Comparison of ENCODE assay signal across 13 cellular contexts in genomic region chr1:23526329-23527041, GRCh38. TPM values are rescaled to one million over a fixed set of nuclear protein-coding genes. Genes with fewer than 3 reads are reported as not detected.
DNase-seq lines count a peak whose midpoint lies in the region; ATAC-seq and TF ChIP-seq lines count a peak whose summit lies in the region.
"Had no signal": no experiment of that assay in that cellular context is flagged by ENCODE, and none has a peak within 500 bp of the region (broad histone marks: within the 10 kb centered on the region; RNA-seq: fewer than 3 reads in every experiment).

No MANE protein-coding gene starts in this region.

- POLR2A ChIA-PET in naive thymus-derived CD8-positive, alpha-beta T cell (lab: Charles Lee): interaction anchor here (0.6 to 2.2 kb wide), 5 partner anchors 8 to 1074 kb away, joined by 3 to 13 read pairs (median 3); partner anchors contain the start of gene HNRNPR

- no peak for ATAC-seq in activated naive CD4-positive, alpha-beta T cell treated with anti-CD3 and anti-CD28 coated beads, Interleukin-2, amount 50 U/mL, for 72 hours
- ATAC-seq in naive thymus-derived CD8-positive, alpha-beta T cell: no peak
- ATAC-seq in GM21619 (IDR thresholded peaks at IDR 0.05; ENCODE audit: unreplicated experiment) (no peak), body of pancreas (no peak)
- ATAC-seq: HCT116, WTC11 had no signal

- WGBS in body of pancreas, 2 donors: 75 to 94% methylated on average over 6 to 7 of the region's 8 CpGs

- TF ChIP-seq CTCF in CD14-positive monocyte (IDR thresholded peaks at IDR 0.05): no peak
- no peak for TF ChIP-seq CTCF in nephron progenitor cell (IDR thresholded peaks at IDR 0.05)
- no peak for TF ChIP-seq CTCF in body of pancreas (IDR thresholded peaks at IDR 0.05)

- no peak overlapping the region for H3K4me3 ChIP-seq in body of pancreas
- H3K4me3 ChIP-seq: cardiac muscle cell had no signal

- H3K9me3 ChIP-seq in body of pancreas: no peaks in the 10 kb centered on the region

- H3K36me3 Mint-ChIP-seq in CD14-positive monocyte: peaks cover 4 to 16% of the 10 kb centered on the region in 2 donors
- H3K36me3 Mint-ChIP-seq in IgD-negative memory B cell: peaks cover 3% of the 10 kb centered on the region
- peaks cover 18 to 26% of the 10 kb centered on the region in 2 donors for H3K36me3 Mint-ChIP-seq in activated naive CD4-positive, alpha-beta T cell treated with anti-CD3 and anti-CD28 coated beads, Interleukin-2, amount 50 U/mL, for 72 hours
- no peaks in the 10 kb centered on the region for H3K36me3 Mint-ChIP-seq in naive thymus-derived CD8-positive, alpha-beta T cell
- peaks cover 10% of the 10 kb centered on the region for H3K36me3 Mint-ChIP-seq in nephron progenitor cell (ENCODE audit: low read depth)

- H3K27me3 Mint-ChIP-seq in CD14-positive monocyte (ENCODE audit: low read depth in 3 of 3) (no peaks in the 10 kb centered on the region), IgD-negative memory B cell (no peaks in the 10 kb centered on the region), nephron progenitor cell (ENCODE audit: low read depth, poor library complexity) (peaks cover 15% of the 10 kb centered on the region)
- peaks cover 0 to 4% (median 0%) of the 10 kb centered on the region in 5 donors for H3K27me3 Mint-ChIP-seq in naive thymus-derived CD8-positive, alpha-beta T cell

- DNase-seq in CD14-positive monocyte (ENCODE audit: low spot score) (no peak), nephron progenitor cell (no peak), NCI-H2029 (lab: John Stamatoyannopoulos, UW) (no peak), body of pancreas (no peak)
- DNase-seq in activated naive CD4-positive, alpha-beta T cell treated with anti-CD3 and anti-CD28 coated beads, Interleukin-2, amount 50 U/mL, for 72 hours (ENCODE audit: low spot score in 2 of 2): no peak
- no peak for DNase-seq in naive thymus-derived CD8-positive, alpha-beta T cell
- DNase-seq: COR-L47, head of caudate nucleus had no signal

- no peaks in the 10 kb centered on the region for H3K27me3 ChIP-seq in body of pancreas

- H3K4me1 Mint-ChIP-seq in CD14-positive monocyte (peaks cover 90% of the 10 kb centered on the region), IgD-negative memory B cell (peaks cover 67 to 74% (median 71%) of the 10 kb centered on the region in 3 donors), nephron progenitor cell (peaks cover 32% of the 10 kb centered on the region)
- peaks cover 26 to 85% (median 73%) of the 10 kb centered on the region in 4 donors for H3K4me1 Mint-ChIP-seq in naive thymus-derived CD8-positive, alpha-beta T cell

- intact Hi-C loops in CD14-positive monocyte (cut with micrococcal nuclease) (loop anchor here in 1 of 2 donors (5.0 kb wide), 1 partner anchor 184 kb away; the partner anchor contains the start of gene HNRNPR), body of pancreas (cut with DNase I) (no loop called here)

- TF ChIP-seq POLR2A in body of pancreas (IDR thresholded peaks at IDR 0.05): no peak

- H3K27ac Mint-ChIP-seq in CD14-positive monocyte: peak overlapping the region; percentile 85 to 99 (median 94)
- peak overlapping the region; percentile 87 to 95 (median 89) for H3K27ac Mint-ChIP-seq in IgD-negative memory B cell
- H3K27ac Mint-ChIP-seq in activated naive CD4-positive, alpha-beta T cell treated with anti-CD3 and anti-CD28 coated beads, Interleukin-2, amount 50 U/mL, for 72 hours: peak overlapping the region; percentile 8 to 32
- peak overlapping the region; percentile 29 to 90 (median 74) for H3K27ac Mint-ChIP-seq in naive thymus-derived CD8-positive, alpha-beta T cell
- no peak overlapping the region for H3K27ac Mint-ChIP-seq in nephron progenitor cell
- H3K27ac Mint-ChIP-seq: WTC11 had no signal

- H3K27ac ChIP-seq in body of pancreas: no peak overlapping the region
- H3K27ac ChIP-seq: cardiac muscle cell had no signal

- H3K36me3 ChIP-seq in body of pancreas (replicated peaks in 1 of 2; ENCODE audit: insufficient read depth in 1 of 2, low read depth in 2 of 2): no peaks in the 10 kb centered on the region
- H3K36me3 ChIP-seq: cardiac muscle cell had no signal

- H3K9me3 Mint-ChIP-seq in CD14-positive monocyte (peaks cover 0 to 2% (median 0%) of the 10 kb centered on the region in 7 donors), IgD-negative memory B cell (no peaks in the 10 kb centered on the region), nephron progenitor cell (no peaks in the 10 kb centered on the region)
- no peaks in the 10 kb centered on the region for H3K9me3 Mint-ChIP-seq in activated naive CD4-positive, alpha-beta T cell treated with anti-CD3 and anti-CD28 coated beads, Interleukin-2, amount 50 U/mL, for 72 hours
- no peaks in the 10 kb centered on the region for H3K9me3 Mint-ChIP-seq in naive thymus-derived CD8-positive, alpha-beta T cell
- H3K9me3 Mint-ChIP-seq: WTC11 had no signal

- H3K4me1 ChIP-seq in body of pancreas: peaks cover 26% of the 10 kb centered on the region

- no peak overlapping the region for H3K4me3 Mint-ChIP-seq in CD14-positive monocyte
- peak overlapping the region in 3 of 4 donors; percentile 77 to 88 (median 79) for H3K4me3 Mint-ChIP-seq in IgD-negative memory B cell
- peak overlapping the region; percentile 8 to 79 (median 72) for H3K4me3 Mint-ChIP-seq in naive thymus-derived CD8-positive, alpha-beta T cell
- H3K4me3 Mint-ChIP-seq in nephron progenitor cell: no peak overlapping the region
- H3K4me3 Mint-ChIP-seq: WTC11 had no signal

RNA-seq across cellular contexts. Expression of gene E2F2, which starts 4.5 kb away (rescaled TPM):
- 1 to 10 TPM in 1 of 2 donors, under 1 TPM in 1; 0.24 to 1.8 TPM for polyA plus RNA-seq in CD14-positive monocyte
- 2.2 TPM for polyA plus RNA-seq in IgD-negative memory B cell
- 10 to 100 TPM; 19.3 to 23.2 TPM for total RNA-seq in activated naive CD4-positive, alpha-beta T cell treated with anti-CD3 and anti-CD28 coated beads, Interleukin-2, amount 50 U/mL, for 72 hours
- total RNA-seq in naive thymus-derived CD8-positive, alpha-beta T cell: under 1 TPM; 0.10 to 0.14 TPM
- under 1 TPM in 2 of 3 donors, not detected in 1; 0.05 to 0.14 TPM for polyA plus RNA-seq in naive thymus-derived CD8-positive, alpha-beta T cell
- total RNA-seq in body of pancreas: under 1 TPM in 1 of 2 donors, not detected in 1; under 0.01 TPM

RNA-seq across cellular contexts. Expression of gene ID3, which starts 32.8 kb away (rescaled TPM):
- polyA plus RNA-seq in CD14-positive monocyte: 1 to 10 TPM; 1.1 to 2.5 TPM
- polyA plus RNA-seq in IgD-negative memory B cell: 74.0 TPM
- total RNA-seq in activated naive CD4-positive, alpha-beta T cell treated with anti-CD3 and anti-CD28 coated beads, Interleukin-2, amount 50 U/mL, for 72 hours: 100 to 1,000 TPM in 1 of 2 donors, 10 to 100 TPM in 1; 31.5 to 290 TPM
- 10 to 100 TPM; 60.9 to 64.8 TPM for total RNA-seq in naive thymus-derived CD8-positive, alpha-beta T cell
- 1 to 10 TPM; 2.7 to 10.0 (median 4.6) TPM for polyA plus RNA-seq in naive thymus-derived CD8-positive, alpha-beta T cell
- total RNA-seq in body of pancreas: 100 to 1,000 TPM in 1 of 2 donors, 10 to 100 TPM in 1; 65.9 to 118 TPM

RNA-seq across cellular contexts. Expression of gene ASAP3, which starts 42.5 kb away (rescaled TPM):
- polyA plus RNA-seq in CD14-positive monocyte (under 1 TPM in 1 of 2 donors, not detected in 1; 0.27 TPM), IgD-negative memory B cell (0.66 TPM)
- total RNA-seq in activated naive CD4-positive, alpha-beta T cell treated with anti-CD3 and anti-CD28 coated beads, Interleukin-2, amount 50 U/mL, for 72 hours: under 1 TPM; 0.95 to 0.98 TPM
- 1 to 10 TPM; 2.3 to 2.5 TPM for total RNA-seq in naive thymus-derived CD8-positive, alpha-beta T cell
- polyA plus RNA-seq in naive thymus-derived CD8-positive, alpha-beta T cell: 1 to 10 TPM in 2 of 3 donors, under 1 TPM in 1; 0.61 to 1.2 (median 1.1) TPM
- total RNA-seq in body of pancreas: 10 to 100 TPM; 27.4 to 39.4 TPM

Comparison
In these comparisons a context has a peak if more than half of its experiments do, and no peak if none do; other contexts are left out.
1. H3K4me3 Mint-ChIP-seq: peak in IgD-negative memory B cell (3 of 4) and naive thymus-derived CD8-positive, alpha-beta T cell (10 of 10); none in CD14-positive monocyte (0 of 2) and nephron progenitor cell (single experiment).
2. RNA of gene E2F2, which starts 4.5 kb away (total RNA-seq): 19.3 to 23.2 TPM in activated naive CD4-positive, alpha-beta T cell treated with anti-CD3 and anti-CD28 coated beads, Interleukin-2, amount 50 U/mL, for 72 hours; 0.10 to 0.14 TPM in naive thymus-derived CD8-positive, alpha-beta T cell and under 0.01 TPM in body of pancreas; every median in the first group is over 10 times any median in the second.
3. RNA of gene ASAP3, which starts 42.5 kb away (total RNA-seq): 27.4 to 39.4 TPM in body of pancreas; 2.3 to 2.5 TPM in naive thymus-derived CD8-positive, alpha-beta T cell and 0.95 to 0.98 TPM in activated naive CD4-positive, alpha-beta T cell treated with anti-CD3 and anti-CD28 coated beads, Interleukin-2, amount 50 U/mL, for 72 hours; every median in the first group is over 4 times any median in the second.